ENCODE assay signal across 9 cellular contexts in genomic region chr14:20428010-20428365, GRCh38. TPM values are rescaled to one million over a fixed set of nuclear protein-coding genes. Genes with fewer than 3 reads are reported as not detected.
DNase-seq lines count a peak whose midpoint lies in the region; ATAC-seq and TF ChIP-seq lines count a peak whose summit lies in the region.
"Had no signal": no experiment of that assay in that cellular context is flagged by ENCODE, and none has a peak within 500 bp of the region (broad histone marks: within the 10 kb centered on the region; RNA-seq: fewer than 3 reads in every experiment).

No MANE protein-coding gene starts in this region.

- H3K79me2 ChIP-seq in OCI-LY3 (ENCODE audit: low read length) (no peaks in the 10 kb centered on the region), trophoblast cell (ENCODE audit: control insufficient read depth, insufficient read depth, low read length, poor library complexity) (no peaks in the 10 kb centered on the region)

- no peak overlapping the region for H4K91ac ChIP-seq in trophoblast cell (ENCODE audit: low read depth, low read length)

- H3K4me2 ChIP-seq in OCI-LY3 (ENCODE audit: low read length) (peak overlapping the region; percentile 68), trophoblast cell (ENCODE audit: low read length) (no peak overlapping the region)

- H4K8ac ChIP-seq in trophoblast cell (ENCODE audit: low read depth, low read length), result peak overlapping the region; percentile 27

- no peak overlapping the region for H3K18ac ChIP-seq in trophoblast cell (ENCODE audit: low read length)

- peak overlapping the region; percentile 49 for H2AK5ac ChIP-seq in trophoblast cell (ENCODE audit: low read length)

- ATAC-seq in GM18909 (IDR thresholded peaks at IDR 0.05; ENCODE audit: poor library complexity, unreplicated experiment) (peak; percentile 36), HG02610 (IDR thresholded peaks at IDR 0.05; ENCODE audit: unreplicated experiment) (peak; percentile 54)

- peak overlapping the region; percentile 94 for H3K27ac ChIP-seq in OCI-LY3 (ENCODE audit: low read length)
- no peak overlapping the region for H3K27ac ChIP-seq in trophoblast cell (ENCODE audit: low read depth, low read length)

- no peaks in the 10 kb centered on the region for H3K79me1 ChIP-seq in trophoblast cell (ENCODE audit: low read length)

- H3K9ac ChIP-seq in OCI-LY3 (ENCODE audit: low read length) (peak overlapping the region; percentile 83), trophoblast cell (ENCODE audit: low read length) (no peak overlapping the region)

- H3K27me3 ChIP-seq in OCI-LY3 (ENCODE audit: low read depth, low read length) (no peaks in the 10 kb centered on the region), trophoblast cell (ENCODE audit: insufficient read depth, low read length) (no peaks in the 10 kb centered on the region)

- H3K14ac ChIP-seq in trophoblast cell (ENCODE audit: low read length), result no peak overlapping the region

- H4K12ac ChIP-seq in trophoblast cell (ENCODE audit: low read depth, low read length), result peak overlapping the region; percentile 12

- no CpG with 5 or more reads among the region's 5 CpGs for WGBS in trophoblast cell (ENCODE audit: extremely low coverage, insufficient coverage, insufficient read length)

- no peak for DNase-seq in trophoblast cell
- no peak for DNase-seq in activated gamma-delta T cell (lab: John Stamatoyannopoulos, UW)
- no peak for DNase-seq in cerebellar cortex (ENCODE audit: low spot score)
- DNase-seq in NCI-H2107 treated with DMSO at 0.1 percent for 48 hours (lab: John Stamatoyannopoulos, UW; ENCODE audit: unreplicated experiment), result no peak
- DNase-seq in NCI-H526 treated with DMSO at 0.1 percent for 48 hours (lab: John Stamatoyannopoulos, UW), result no peak
- DNase-seq: central memory CD4-positive, alpha-beta T cell had no signal

- H3K4me1 ChIP-seq in OCI-LY3 (ENCODE audit: low read length) (peaks cover 49% of the 10 kb centered on the region), trophoblast cell (ENCODE audit: control insufficient read depth in 1 of 2, insufficient read depth in 2 of 2, low read length in 2 of 2) (peaks cover 4 to 6% of the 10 kb centered on the region in 2 experiments)

- H2AFZ ChIP-seq in OCI-LY3 (ENCODE audit: low read depth, low read length) (no peak overlapping the region), trophoblast cell (ENCODE audit: insufficient read depth, low read length, poor library complexity) (no peak overlapping the region)

- no peak for TF ChIP-seq CTCF in OCI-LY3 (IDR thresholded peaks at IDR 0.05; ENCODE audit: low read depth, low read length)

- H2BK120ac ChIP-seq in trophoblast cell (ENCODE audit: insufficient read depth, low read length, poor library complexity), result no peak overlapping the region

- H4K20me1 ChIP-seq in OCI-LY3 (ENCODE audit: insufficient read depth, low read length), result no peaks in the 10 kb centered on the region

- peak overlapping the region; percentile 8 for H2BK12ac ChIP-seq in trophoblast cell (ENCODE audit: low read length)

- H2BK5ac ChIP-seq in trophoblast cell (ENCODE audit: low read depth, low read length, poor library complexity), result no peak overlapping the region

- H3K9me3 ChIP-seq in OCI-LY3 (ENCODE audit: insufficient read depth, low read length) (no peaks in the 10 kb centered on the region), trophoblast cell (ENCODE audit: insufficient read depth, low read depth, low read length) (peaks cover 3% of the 10 kb centered on the region)

- H3K36me3 ChIP-seq in OCI-LY3 (replicated peaks; ENCODE audit: low read depth, low read length) (no peaks in the 10 kb centered on the region), trophoblast cell (ENCODE audit: control insufficient read depth in 1 of 2, insufficient read depth in 2 of 2, low read length in 2 of 2) (no peaks in the 10 kb centered on the region)

- H3K4ac ChIP-seq in trophoblast cell (ENCODE audit: low read depth, low read length), result no peak overlapping the region

- H3K4me3 ChIP-seq in OCI-LY3 (ENCODE audit: low read length) (peak overlapping the region; percentile 42), trophoblast cell (ENCODE audit: low read depth, low read length) (no peak overlapping the region)

- no peak overlapping the region for H3K23ac ChIP-seq in trophoblast cell (ENCODE audit: low read length)

RNA-seq across cellular contexts. Expression of gene KLHL33, which starts 8.0 kb away (rescaled TPM):
- polyA plus RNA-seq in trophoblast cell (2013), result not detected in 2 replicates

RNA-seq across cellular contexts. Expression of gene TEP1, which starts 14.7 kb away (rescaled TPM):
- 11.5 and 12.3 TPM in 2 replicates for polyA plus RNA-seq in trophoblast cell (2013)

RNA-seq across cellular contexts. Expression of gene OSGEP, which starts 26.6 kb away (rescaled TPM):
- 14.7 and 15.6 TPM in 2 replicates for polyA plus RNA-seq in trophoblast cell (2013)

RNA-seq across cellular contexts. Expression of gene APEX1, which starts 27.0 kb away (rescaled TPM):
- polyA plus RNA-seq in trophoblast cell (2013), result 178 and 184 TPM in 2 replicates

RNA-seq across cellular contexts. Expression of gene PIP4P1, which starts 33.2 kb away (rescaled TPM):
- polyA plus RNA-seq in trophoblast cell (2013), result 22.1 and 23.5 TPM in 2 replicates
